ENCODE assay signal across 9 cellular contexts in the genomic region with DNA sequence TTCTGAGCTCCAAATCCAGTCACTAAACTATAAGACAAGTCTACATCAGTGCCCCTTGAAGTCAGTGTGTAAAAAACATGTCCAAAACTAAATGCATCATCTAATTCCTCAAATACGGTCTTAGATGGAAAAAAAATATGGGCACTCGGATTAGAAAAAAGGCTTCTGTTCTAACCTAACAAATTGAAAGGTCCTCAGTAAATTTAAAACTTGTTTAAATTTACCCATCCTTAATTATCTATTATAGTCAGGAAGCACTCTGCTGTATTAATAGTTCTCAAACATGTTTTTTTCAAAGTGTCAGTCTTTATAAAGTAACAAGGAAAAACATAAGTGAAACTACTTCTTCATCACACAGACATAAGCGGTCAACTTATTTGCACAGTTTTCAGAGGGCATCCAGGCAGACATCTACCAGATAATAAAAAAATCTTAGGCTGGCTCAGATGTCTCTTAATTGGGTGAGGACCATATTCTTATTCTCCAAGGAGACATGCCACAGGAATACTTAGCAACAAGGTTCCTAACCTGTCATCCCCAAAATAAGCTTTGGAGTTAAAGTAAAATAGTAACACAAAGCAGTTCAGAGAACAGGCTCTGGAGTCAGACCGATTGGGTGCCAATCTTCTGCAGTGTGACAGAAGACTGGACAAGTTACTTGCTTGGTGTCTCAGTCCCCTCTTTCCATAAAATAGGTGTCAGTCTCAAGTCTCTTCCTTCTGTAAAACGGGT. TPM values are rescaled to one million over a fixed set of nuclear protein-coding genes. Genes with fewer than 3 reads are reported as not detected.
DNase-seq lines count a peak whose midpoint lies in the region; ATAC-seq and TF ChIP-seq lines count a peak whose summit lies in the region.
"Had no signal": no experiment of that assay in that cellular context is flagged by ENCODE, and none has a peak within 500 bp of the region (broad histone marks: within the 10 kb centered on the region; RNA-seq: fewer than 3 reads in every experiment).

No MANE protein-coding gene starts in this region.

- peak overlapping the region; percentile 66 for H3K9ac ChIP-seq in MM.1S (ENCODE audit: low read length)
- H3K9ac ChIP-seq in duodenal mucosa (ENCODE audit: low read depth in 1 of 2, low read length in 2 of 2), result peak overlapping the region; percentile 36 to 38

- H3K79me2 ChIP-seq in MM.1S (ENCODE audit: low read length) (peaks cover 89% of the 10 kb centered on the region), osteoblast (ENCODE audit: insufficient read depth, low read length) (peaks cover 70% of the 10 kb centered on the region)

- H3K9me3 ChIP-seq in MM.1S (replicated peaks; ENCODE audit: insufficient read depth, low read length) (no peaks in the 10 kb centered on the region), duodenal mucosa (ENCODE audit: control insufficient read depth in 1 of 2, low read length in 2 of 2) (no peaks in the 10 kb centered on the region), osteoblast (ENCODE audit: low read depth, low read length) (no peaks in the 10 kb centered on the region)

- H4K20me1 ChIP-seq in MM.1S (ENCODE audit: insufficient read depth, low read length), result no peaks in the 10 kb centered on the region
- H4K20me1 ChIP-seq in osteoblast (ENCODE audit: insufficient read depth, low read length), result peaks cover 9% of the 10 kb centered on the region

- H3F3A ChIP-seq in MM.1S (ENCODE audit: insufficient read depth, low read length), result peaks cover 41% of the 10 kb centered on the region

- H3K4me1 ChIP-seq in MM.1S (ENCODE audit: low read length), result peaks cover 31% of the 10 kb centered on the region
- peaks cover 33 to 47% of the 10 kb centered on the region in 2 donors for H3K4me1 ChIP-seq in duodenal mucosa (ENCODE audit: control insufficient read depth in 1 of 2, insufficient read depth in 2 of 2, low read length in 2 of 2)
- peaks cover 18% of the 10 kb centered on the region for H3K4me1 ChIP-seq in osteoblast (ENCODE audit: insufficient read depth, low read length)

- ATAC-seq in HG02798 (IDR thresholded peaks at IDR 0.05; ENCODE audit: poor library complexity, unreplicated experiment) (no peak), GM18502 (IDR thresholded peaks at IDR 0.05; ENCODE audit: poor library complexity, unreplicated experiment) (no peak)

- H3K4me2 ChIP-seq in MM.1S (ENCODE audit: low read depth, low read length) (peak overlapping the region; percentile 91), osteoblast (ENCODE audit: insufficient read depth, low read length) (peak overlapping the region; percentile 85)

- TF ChIP-seq CTCF in MM.1S (IDR thresholded peaks at IDR 0.05; ENCODE audit: low read length) (no peak), osteoblast (IDR thresholded peaks at IDR 0.05; ENCODE audit: extremely low read depth, low read depth, low read length) (no peak)

- H3K27ac ChIP-seq in MM.1S (ENCODE audit: low read length) (peak overlapping the region; percentile 97), duodenal mucosa (ENCODE audit: low read depth, low read length) (peak overlapping the region; percentile 69), osteoblast (ENCODE audit: low read depth, low read length) (no peak overlapping the region)

- H3K4me3 ChIP-seq in MM.1S (ENCODE audit: low read length), result peak overlapping the region; percentile 54
- H3K4me3 ChIP-seq in duodenal mucosa (ENCODE audit: low read depth in 1 of 2, low read length in 2 of 2), result peak overlapping the region; percentile 54 to 55
- no peak overlapping the region for H3K4me3 ChIP-seq in osteoblast (ENCODE audit: insufficient read depth, low read length)

- DNase-seq in Ammon's horn (ENCODE audit: low spot score) (peak; percentile 23), MM.1S (peak; percentile 27), osteoblast (ENCODE audit: insufficient read length, low spot score, missing footprints) (no peak), amniotic stem cell (lab: John Stamatoyannopoulos, UW) (no peak)
- DNase-seq in stimulated activated CD4-positive, alpha-beta T cell treated with anti-CD3 and anti-CD28 coated beads, Interleukin-1b, Interleukin-23, amount 100 ng/mL, for 48 hours, result no peak
- DNase-seq: retina had no signal

- no peak overlapping the region for H2AFZ ChIP-seq in MM.1S (ENCODE audit: low read length)
- no peak overlapping the region for H2AFZ ChIP-seq in osteoblast (ENCODE audit: low read length)

- H3K36me3 ChIP-seq in MM.1S (replicated peaks; ENCODE audit: insufficient read depth, low read length), result no peaks in the 10 kb centered on the region; the same call in 1 of the 2 replicates
- H3K36me3 ChIP-seq in duodenal mucosa (ENCODE audit: control insufficient read depth in 1 of 2, insufficient read depth in 2 of 2, low read length in 2 of 2), result no peaks in the 10 kb centered on the region
- no peaks in the 10 kb centered on the region for H3K36me3 ChIP-seq in osteoblast (ENCODE audit: insufficient read depth, low read length)

- H3K27me3 ChIP-seq in MM.1S (replicated peaks; ENCODE audit: insufficient read depth, low read length), result no peaks in the 10 kb centered on the region
- H3K27me3 ChIP-seq in duodenal mucosa (ENCODE audit: control insufficient read depth in 1 of 2, insufficient read depth in 2 of 2, low read length in 2 of 2), result no peaks in the 10 kb centered on the region
- no peaks in the 10 kb centered on the region for H3K27me3 ChIP-seq in osteoblast (ENCODE audit: insufficient read depth, low read length)

- H3K9me2 ChIP-seq in MM.1S (replicated peaks; ENCODE audit: insufficient read depth, low read length), result no peaks in the 10 kb centered on the region

RNA-seq across cellular contexts. Expression of a gene that starts 33.4 kb away (rescaled TPM):
- total RNA-seq in osteoblast, result 60.7 and 63.0 TPM in 2 replicates

Comparison
In these comparisons a context has a peak if more than half of its experiments do, and no peak if none do; other contexts are left out.
1. DNase-seq: peak in Ammon's horn (single experiment) and MM.1S (single experiment); none in osteoblast (single experiment), amniotic stem cell (single experiment) and stimulated activated CD4-positive, alpha-beta T cell treated with anti-CD3 and anti-CD28 coated beads, Interleukin-1b, Interleukin-23, amount 100 ng/mL, for 48 hours (single experiment).